In the genomic region with DNA sequence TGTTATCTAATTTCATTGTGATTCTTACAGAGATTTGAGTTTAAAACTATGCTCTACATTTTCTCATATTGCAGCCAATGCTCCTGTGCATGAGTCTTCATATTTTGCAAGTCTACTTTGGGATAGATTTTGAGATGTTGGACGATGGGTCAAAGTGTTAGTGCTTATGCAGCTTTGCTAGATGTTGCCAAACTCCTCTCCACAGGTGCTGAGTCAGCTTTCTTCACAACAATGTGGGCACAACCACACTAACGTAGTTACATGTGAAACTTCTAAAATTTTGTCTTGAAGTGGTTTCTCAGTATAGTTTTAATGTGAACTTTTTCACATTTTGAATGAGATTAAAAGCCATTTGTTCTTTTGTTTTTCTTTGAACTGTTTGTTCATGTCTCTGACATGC, we compare ENCODE assay signal across 8 cellular contexts. TPM values are rescaled to one million over a fixed set of nuclear protein-coding genes. Genes with fewer than 3 reads are reported as not detected.
"Had no signal": no experiment of that assay in that cellular context is flagged by ENCODE, and none has a peak within 500 bp of the region (broad histone marks: within the 10 kb centered on the region; RNA-seq: fewer than 3 reads in every experiment).

No MANE protein-coding gene starts in this region.

RNA-seq across cellular contexts. Expression of a gene that starts 32.1 kb away (rescaled TPM):
- total RNA-seq: activated CD8-positive, alpha-beta memory T cell treated with anti-CD3 and anti-CD28 coated beads for 36 hours; activated CD8-positive, alpha-beta memory T cell treated with anti-CD3 and anti-CD28 coated beads, Interleukin-2, amount 10 ng/mL, durations not matched to agents 7 days and 5 days; activated CD8-positive, alpha-beta T cell treated with anti-CD3 and anti-CD28 coated beads, Interleukin-2, amount 10 ng/mL, durations not matched to agents 7 days and 5 days; activated T-helper 17 cell treated with anti-CD3 and anti-CD28 coated beads, Interleukin-2, amount 50 U/mL, for 72 hours; cerebellum; fibroblast of villous mesenchyme; T-helper 1 cell treated with Interleukin-12 subunit alpha and Interleukin-12 subunit beta and Interleukin-4 antibody, amounts not matched to agents 30 ng/mL and 1 ng/mL, for 36 hours had no signal
- polyA plus RNA-seq: endothelial cell of umbilical vein had no signal
